ENCODE assay signal across 24 cellular contexts in the genomic region with DNA sequence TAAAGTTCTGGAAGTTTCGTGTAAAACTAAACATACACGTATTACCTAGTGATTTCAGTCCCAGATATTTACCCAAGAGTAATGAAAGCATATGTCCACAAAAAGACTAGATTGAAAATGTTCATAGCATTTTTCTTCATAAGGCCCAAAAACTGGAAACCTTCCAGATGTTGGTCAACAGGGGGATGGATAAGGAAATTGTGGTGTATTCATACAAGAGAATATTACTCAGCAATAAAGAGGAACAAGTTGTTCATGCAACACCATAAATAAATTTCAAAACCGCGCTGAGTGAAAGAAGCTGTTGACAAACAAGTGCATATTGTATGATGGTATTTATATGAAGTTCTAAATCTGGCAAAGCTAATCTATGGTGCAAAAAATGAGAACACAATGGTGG.
"Had no signal": no experiment of that assay in that cellular context is flagged by ENCODE, and none has a peak within 500 bp of the region (broad histone marks: within the 10 kb centered on the region; RNA-seq: fewer than 3 reads in every experiment).

No MANE protein-coding gene starts in this region.

- DNase-seq: activated CD4-positive, alpha-beta memory T cell treated with anti-CD3 and anti-CD28 coated beads, Interleukin-2, amount 10 ng/mL, durations not matched to agents 7 days and 5 days; activated CD4-positive, alpha-beta T cell treated with anti-CD3 and anti-CD28 coated beads for 1 hour; activated CD4-positive, alpha-beta T cell treated with anti-CD3 and anti-CD28 coated beads, Interleukin-2, amount 10 ng/mL, durations not matched to agents 7 days and 5 days; activated naive CD4-positive, alpha-beta T cell; activated T-cell treated with anti-CD3 and anti-CD28 coated beads, Interleukin-2, amount 50 U/mL, for 48 hours; anterior cingulate cortex; dermis blood vessel endothelial cell; effector CD4-positive, alpha-beta T cell; esophagus squamous epithelium; left lung; lower lobe of right lung; mesenchymal stem cell; posterior cingulate gyrus; right cardiac atrium; stimulated activated CD4-positive, alpha-beta T cell treated with anti-CD3 and anti-CD28 coated beads, Interleukin-15, amount 100 ng/mL, for 24 hours; stimulated activated CD4-positive, alpha-beta T cell treated with anti-CD3 and anti-CD28 coated beads, Interleukin-2, amount 100 ng/mL, for 24 hours; stimulated activated naive B cell treated with anti-CD40 and anti-IgM and Interleukin-4, amounts not matched to agents 10 μg/mL and 1 μg/mL and 100 μg/mL, for 72 hours; stomach; thyroid gland; upper lobe of left lung had no signal

- H3K4me3 Mint-ChIP-seq: activated CD4-positive, alpha-beta memory T cell treated with anti-CD3 and anti-CD28 coated beads, Interleukin-2, amount 10 ng/mL, durations not matched to agents 7 days and 5 days; activated CD4-positive, alpha-beta T cell treated with anti-CD3 and anti-CD28 coated beads, Interleukin-2, amount 10 ng/mL, durations not matched to agents 7 days and 5 days; nephron; stimulated activated naive B cell treated with anti-CD40 and anti-IgM and Interleukin-4, amounts not matched to agents 10 μg/mL and 1 μg/mL and 100 μg/mL, for 72 hours; WTC11 had no signal

- H3K36me3 Mint-ChIP-seq: activated naive CD4-positive, alpha-beta T cell treated with anti-CD3 and anti-CD28 coated beads, Interleukin-2, amount 50 U/mL, for 72 hours; stimulated activated naive B cell treated with anti-CD40 and anti-IgM and Interleukin-4, amounts not matched to agents 10 μg/mL and 1 μg/mL and 100 μg/mL, for 72 hours; WTC11 had no signal

- H3K27ac Mint-ChIP-seq: activated CD4-positive, alpha-beta memory T cell treated with anti-CD3 and anti-CD28 coated beads, Interleukin-2, amount 10 ng/mL, durations not matched to agents 7 days and 5 days; activated CD4-positive, alpha-beta T cell treated with anti-CD3 and anti-CD28 coated beads, Interleukin-2, amount 10 ng/mL, durations not matched to agents 7 days and 5 days; activated naive CD4-positive, alpha-beta T cell treated with anti-CD3 and anti-CD28 coated beads, Interleukin-2, amount 50 U/mL, for 72 hours; activated T-helper 2 cell treated with anti-CD3 and anti-CD28 coated beads, Interferon-gamma antibody, Interleukin-2, Interleukin-4, amounts not matched to agents 10 μg/mL and 5 μg/mL and 100 μg/mL, durations not matched to agents 14 hours and 24 hours and 36 hours; nephron; stimulated activated naive B cell treated with anti-CD40 and anti-IgM and Interleukin-4, amounts not matched to agents 10 μg/mL and 1 μg/mL and 100 μg/mL, for 72 hours; WTC11 had no signal

- H3K4me3 ChIP-seq: esophagus squamous epithelium, left lung, lower lobe of right lung, stomach, thyroid gland, upper lobe of left lung had no signal

- ATAC-seq: activated naive CD4-positive, alpha-beta T cell treated with anti-CD3 and anti-CD28 coated beads, Interleukin-2, amount 50 U/mL, for 72 hours; left lung; lower lobe of right lung; right cardiac atrium; stimulated activated naive B cell treated with anti-CD40 and anti-IgM and Interleukin-4, amounts not matched to agents 10 μg/mL and 1 μg/mL and 100 μg/mL, for 72 hours; WTC11 had no signal

- H3K4me1 Mint-ChIP-seq: activated CD4-positive, alpha-beta memory T cell treated with anti-CD3 and anti-CD28 coated beads, Interleukin-2, amount 10 ng/mL, durations not matched to agents 7 days and 5 days; activated CD4-positive, alpha-beta T cell treated with anti-CD3 and anti-CD28 coated beads, Interleukin-2, amount 10 ng/mL, durations not matched to agents 7 days and 5 days; nephron; WTC11 had no signal

- H3K27me3 Mint-ChIP-seq: stimulated activated naive B cell treated with anti-CD40 and anti-IgM and Interleukin-4, amounts not matched to agents 10 μg/mL and 1 μg/mL and 100 μg/mL, for 72 hours had no signal

- H3K9me3 Mint-ChIP-seq: activated CD4-positive, alpha-beta memory T cell treated with anti-CD3 and anti-CD28 coated beads, Interleukin-2, amount 10 ng/mL, durations not matched to agents 7 days and 5 days; activated CD4-positive, alpha-beta T cell treated with anti-CD3 and anti-CD28 coated beads, Interleukin-2, amount 10 ng/mL, durations not matched to agents 7 days and 5 days; activated T-helper 2 cell treated with anti-CD3 and anti-CD28 coated beads, Interferon-gamma antibody, Interleukin-2, Interleukin-4, amounts not matched to agents 10 μg/mL and 5 μg/mL and 100 μg/mL, durations not matched to agents 14 hours and 24 hours and 36 hours; stimulated activated naive B cell treated with anti-CD40 and anti-IgM and Interleukin-4, amounts not matched to agents 10 μg/mL and 1 μg/mL and 100 μg/mL, for 72 hours had no signal
